1 cellular context compared by ENCODE assay signal in genomic region chr10:100359030-100359432, GRCh38.
A peak's percentile ranks its signal among the peaks of the same experiment; 100 is the strongest.
TF ChIP-seq lines count a peak whose summit lies in the region.

No MANE protein-coding gene starts in this region.

TF ChIP-seq in HepG2, 621 proteins besides CTCF, POLR2A, EP300 and RAD21 (continued from another document):
- TF ChIP-seq TEAD3 (CRISPR knock-in tag; optimal IDR thresholded peaks at IDR 0.05; ENCODE audit: borderline replicate concordance) (peak; percentile 25), ERF (CRISPR knock-in tag; IDR thresholded peaks at IDR 0.05) (0 out of 2 replicates have a peak, but pooled peaks have one; percentile 14), SNAPC2 (CRISPR knock-in tag; IDR thresholded peaks at IDR 0.05) (no peak), ZNF652 (CRISPR knock-in tag; IDR thresholded peaks at IDR 0.05; ENCODE audit: borderline replicate concordance, low read depth) (peak; percentile 34; the same call in 1 of the 2 replicates), RFXAP (CRISPR knock-in tag; IDR thresholded peaks at IDR 0.05; ENCODE audit: borderline replicate concordance) (no peak), ZMAT5 (CRISPR knock-in tag; IDR thresholded peaks at IDR 0.05; ENCODE audit: borderline replicate concordance, low read depth) (no peak), ZNF788 (CRISPR knock-in tag; IDR thresholded peaks at IDR 0.05; ENCODE audit: borderline replicate concordance) (no peak), PHF8 (CRISPR knock-in tag; IDR thresholded peaks at IDR 0.05) (no peak), MED13 (CRISPR knock-in tag; IDR thresholded peaks at IDR 0.05) (no peak), TGIF2 (CRISPR knock-in tag; IDR thresholded peaks at IDR 0.05) (no peak), ZNF331 (CRISPR knock-in tag; IDR thresholded peaks at IDR 0.05) (0 out of 2 replicates have a peak, but pooled peaks have one; percentile 19), KDM1A (CRISPR knock-in tag; IDR thresholded peaks at IDR 0.05) (no peak), ZNF768 (CRISPR knock-in tag; IDR thresholded peaks at IDR 0.05) (no peak), FIP1L1 (IDR thresholded peaks at IDR 0.05; ENCODE audit: borderline replicate concordance, insufficient read depth, low read depth, low read length) (no peak)
